8 cellular contexts compared by ENCODE assay signal in the genomic region with DNA sequence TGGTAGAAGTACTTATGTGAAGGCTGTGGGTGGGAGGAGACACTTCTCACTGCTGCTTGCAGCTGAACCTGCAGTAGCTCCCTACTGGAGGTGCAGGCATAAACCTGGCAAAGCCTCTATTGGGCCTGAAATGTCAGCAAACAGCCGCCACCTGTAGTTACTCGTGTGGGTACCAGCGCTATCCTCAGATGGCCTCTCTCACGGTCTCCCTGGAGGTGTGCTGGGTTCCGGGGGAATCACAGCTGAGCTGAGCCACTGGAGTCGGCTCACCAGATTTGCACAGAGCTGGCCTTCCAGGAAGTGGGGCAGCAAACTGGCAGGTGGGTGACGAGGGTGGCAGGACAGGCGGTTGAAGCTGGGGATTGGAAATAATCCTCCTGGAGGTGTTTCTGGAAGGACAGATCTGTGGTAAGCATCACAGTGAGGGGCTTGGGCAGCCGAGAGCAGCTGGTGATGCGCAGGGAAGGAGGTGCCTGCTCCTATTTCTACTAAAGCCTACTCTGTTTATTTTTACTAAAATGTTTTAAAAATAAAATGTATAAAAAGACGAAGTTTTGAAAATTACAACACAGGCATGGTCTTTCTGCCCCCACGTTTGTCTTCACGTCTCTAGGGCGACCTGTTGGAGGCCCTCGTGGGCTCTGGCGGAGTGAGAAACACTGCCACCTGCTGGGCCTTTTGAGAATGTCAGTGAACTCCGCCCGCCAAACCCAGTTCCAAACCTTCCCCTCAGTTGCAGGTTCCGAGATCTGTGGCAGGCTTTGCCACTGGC.
A peak's percentile ranks its signal among the peaks of the same experiment; 100 is the strongest.
DNase-seq lines count a peak whose midpoint lies in the region; ATAC-seq and TF ChIP-seq lines count a peak whose summit lies in the region.

No MANE protein-coding gene starts in this region.

- H3K4me1 ChIP-seq in thyroid gland: no peaks in the 10 kb centered on the region

- no peak for TF ChIP-seq POLR2A in thyroid gland (IDR thresholded peaks at IDR 0.05)

- CTCF ChIA-PET in AG04450 (lab: Charles Lee): interaction anchor here (0.6 to 3.5 kb wide), 48 partner anchors 8 to 320 kb away, joined by 3 to 73 read pairs (median 4); partner anchors contain the start of genes CHURC1 and HSPA2

- H3K27me3 ChIP-seq in AG04450 (ENCODE audit: control insufficient read depth, insufficient read depth, low read length): no peaks in the 10 kb centered on the region
- H3K27me3 ChIP-seq in thyroid gland: no peaks in the 10 kb centered on the region

- peak overlapping the region; percentile 11 for H3K27ac ChIP-seq in AG04450 (ENCODE audit: low read depth, low read length)
- no peak overlapping the region for H3K27ac ChIP-seq in thyroid gland

- H3K4me3 ChIP-seq in AG04450 (ENCODE audit: low read depth, low read length) (no peak overlapping the region), thyroid gland (replicated peaks in 1 of 3) (no peak overlapping the region)

- no peak for DNase-seq in AG04450 (ENCODE audit: low read depth, low spot score)
- peak; percentile 70 for DNase-seq in LoVo (ENCODE audit: low spot score)
- peak; percentile 63 for DNase-seq in SHP77 treated with DMSO at 0.1 percent for 48 hours (lab: John Stamatoyannopoulos, UW)
- DNase-seq in activated effector memory CD4-positive, alpha-beta T cell treated with Interleukin-2 at 50 U/mL for 16 hours: peak; percentile 54
- DNase-seq in foreskin melanocyte: peak; percentile 49
- DNase-seq in occipital lobe (lab: John Stamatoyannopoulos, UW): peak; percentile 40
- DNase-seq in thyroid gland: peak; percentile 62 to 63

- no peaks in the 10 kb centered on the region for H3K36me3 ChIP-seq in thyroid gland

- ATAC-seq in GM18907 (IDR thresholded peaks at IDR 0.05; ENCODE audit: unreplicated experiment): peak; percentile 67

- TF ChIP-seq CTCF in AG04450 (IDR thresholded peaks at IDR 0.05; ENCODE audit: low read depth, low read length) (peak; percentile 84), thyroid gland (IDR thresholded peaks at IDR 0.05) (peak; percentile 72 to 92 (median 79))

- POLR2A ChIA-PET in AG04450 (lab: Yijun Ruan, JAX): interaction anchor here (1.0 to 3.7 kb wide), 3 partner anchors 59 to 96 kb away, joined by 3 to 22 read pairs (median 5); partner anchors contain the start of gene HSPA2

- H3K9me3 ChIP-seq in AG04450 (ENCODE audit: control insufficient read depth, insufficient read depth, low read length) (peaks cover 7% of the 10 kb centered on the region; the same call in 1 of the 2 replicates), thyroid gland (no peaks in the 10 kb centered on the region)

- WGBS in thyroid gland, 2 donors: 42% methylated on average over 19 of the region's 19 CpGs

- intact Hi-C loops in thyroid gland (cut with DNase I): no loop called here
